In the genomic region with DNA sequence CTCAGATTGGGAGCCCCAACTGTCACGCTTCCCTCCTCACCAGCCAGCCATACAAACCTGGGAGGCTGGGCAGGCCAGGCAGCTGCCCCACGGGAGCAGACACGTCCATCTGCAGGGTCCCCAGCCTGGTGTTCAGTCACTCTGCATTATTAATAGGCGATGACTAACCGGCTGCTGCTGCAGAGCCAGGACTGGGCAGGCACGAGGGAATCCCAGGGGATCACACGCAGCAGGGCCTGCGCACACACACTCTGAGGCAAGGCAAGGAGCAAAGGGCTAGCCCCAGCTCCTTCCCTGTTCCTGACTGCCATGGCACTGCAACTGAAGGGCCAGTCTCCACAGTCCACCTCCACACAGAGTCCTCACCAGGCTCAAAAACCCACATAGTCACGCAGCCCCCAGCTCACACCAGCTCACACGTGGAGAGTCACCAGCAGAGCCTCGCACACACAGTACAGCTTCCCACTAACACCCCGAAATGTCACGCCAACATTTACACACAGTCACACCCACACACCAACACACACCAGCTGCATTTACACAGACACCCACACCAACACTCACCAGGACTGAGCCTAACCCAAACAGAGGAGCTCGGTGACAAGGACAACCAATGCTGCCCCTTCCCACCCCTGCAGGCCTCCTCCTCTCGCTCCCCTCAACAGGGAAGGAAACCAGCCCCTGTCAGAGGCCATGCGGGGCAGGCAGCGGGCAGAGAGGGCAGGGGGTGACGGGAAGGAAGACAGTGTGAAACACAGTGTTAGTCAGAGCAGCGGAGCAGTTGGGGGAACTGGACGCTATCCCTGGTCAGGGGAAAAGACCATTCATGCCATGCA, we compare ENCODE assay signal across 8 cellular contexts. TPM values are rescaled to one million over a fixed set of nuclear protein-coding genes. Genes with fewer than 3 reads are reported as not detected.
A peak's percentile ranks its signal among the peaks of the same experiment; 100 is the strongest.
DNase-seq lines count a peak whose midpoint lies in the region; ATAC-seq and TF ChIP-seq lines count a peak whose summit lies in the region.

No MANE protein-coding gene starts in this region.

- DNase-seq in DMS79 (lab: John Stamatoyannopoulos, UW) (peak; percentile 7), NCI-H460 (ENCODE audit: extremely low read depth, low read depth) (peak; percentile 50), omental fat pad (ENCODE audit: low spot score) (no peak)
- no peak for DNase-seq in effector memory CD4-positive, alpha-beta T cell
- DNase-seq in stimulated activated CD4-positive, alpha-beta T cell treated with anti-CD3 and anti-CD28 coated beads, Interleukin-1b, Interleukin-23, amount 100 ng/mL, for 48 hours = no peak

- H3K9me3 ChIP-seq in effector memory CD4-positive, alpha-beta T cell (ENCODE audit: control insufficient read depth, low read length) = no peaks in the 10 kb centered on the region

- ATAC-seq in esophagus mucosa = peak; percentile 75
- ATAC-seq in omental fat pad (ENCODE audit: low FRiP score) = peak; percentile 65
- ATAC-seq in GM21423 (IDR thresholded peaks at IDR 0.05; ENCODE audit: unreplicated experiment) = no peak
- no peak for ATAC-seq in GM19397 (IDR thresholded peaks at IDR 0.05; ENCODE audit: unreplicated experiment)

- H3K27ac ChIP-seq in effector memory CD4-positive, alpha-beta T cell (ENCODE audit: insufficient read depth, low read length, poor library complexity, severe bottlenecking) = no peak overlapping the region

- no peak overlapping the region for H3K4me3 ChIP-seq in effector memory CD4-positive, alpha-beta T cell (ENCODE audit: insufficient read depth, low read depth, low read length, poor library complexity, severe bottlenecking)

- peaks cover 7% of the 10 kb centered on the region for H3K27me3 ChIP-seq in effector memory CD4-positive, alpha-beta T cell (replicated peaks; ENCODE audit: control insufficient read depth, insufficient read depth, low read length, poor library complexity, severe bottlenecking)

- H3K4me1 ChIP-seq in effector memory CD4-positive, alpha-beta T cell (ENCODE audit: control insufficient read depth, insufficient read depth, low read length, poor library complexity, severe bottlenecking) = no peaks in the 10 kb centered on the region

- no peaks in the 10 kb centered on the region for H3K36me3 ChIP-seq in effector memory CD4-positive, alpha-beta T cell (ENCODE audit: control insufficient read depth, insufficient read depth, low read length)

- no peak for TF ChIP-seq CTCF in omental fat pad (IDR thresholded peaks at IDR 0.05)

RNA-seq across cellular contexts. Expression of gene NRXN2, which starts 47.4 kb away (rescaled TPM):
- total RNA-seq in NCI-H460 (2014; rRNA removed; shearing (Covaris generic)) = 0.05 TPM in 1 of 2 replicates, not detected in the other
- polyA plus RNA-seq in NCI-H460 (2014; cell fraction: nucleus; rRNA removed) = not detected in 2 replicates
- total RNA-seq in esophagus mucosa = 0.12 TPM
- total RNA-seq in omental fat pad = 1 to 10 TPM; 1.5 to 6.3 (median 3.4) TPM

Comparison
In these comparisons a context has a peak if more than half of its experiments do, and no peak if none do; other contexts are left out.
1. DNase-seq: peak in DMS79 (single experiment) and NCI-H460 (single experiment); none in omental fat pad (single experiment), effector memory CD4-positive, alpha-beta T cell (0 of 3) and stimulated activated CD4-positive, alpha-beta T cell treated with anti-CD3 and anti-CD28 coated beads, Interleukin-1b, Interleukin-23, amount 100 ng/mL, for 48 hours (single experiment).
2. ATAC-seq: peak in esophagus mucosa (single experiment) and omental fat pad (single experiment); none in GM21423 (single experiment) and GM19397 (single experiment).